In genomic region chr3:120446891-120447668, GRCh38 we compare ENCODE assay signal across 19 cellular contexts. TPM values are rescaled to one million over a fixed set of nuclear protein-coding genes. Genes with fewer than 3 reads are reported as not detected.
DNase-seq lines count a peak whose midpoint lies in the region; ATAC-seq and TF ChIP-seq lines count a peak whose summit lies in the region.
"Had no signal": no experiment of that assay in that cellular context is flagged by ENCODE, and none has a peak within 500 bp of the region (broad histone marks: within the 10 kb centered on the region; RNA-seq: fewer than 3 reads in every experiment).

No MANE protein-coding gene starts in this region.

- H3K9me3 ChIP-seq in SK-N-SH, result no peaks in the 10 kb centered on the region
- H3K9me3 ChIP-seq in tibial artery, result no peaks in the 10 kb centered on the region
- H3K9me3 ChIP-seq in lower lobe of right lung, result no peaks in the 10 kb centered on the region

- H3K4me1 ChIP-seq in SK-N-SH (ENCODE audit: control insufficient read depth in 1 of 2, insufficient read depth in 2 of 2, low read depth in 1 of 2, low read length in 1 of 2) (peaks cover 28 to 46% of the 10 kb centered on the region in 2 experiments), tibial artery (peaks cover 0 to 78% (median 54%) of the 10 kb centered on the region in 4 donors), lower lobe of right lung (peaks cover 40% of the 10 kb centered on the region)

- H3K9ac ChIP-seq in SK-N-SH, result 0 out of 2 replicates have a peak overlapping the region, but pooled peaks have one; percentile 3
- H3K9ac ChIP-seq: KMS-11 had no signal

- peak overlapping the region; percentile 20 to 57 (median 37) for H3K27ac Mint-ChIP-seq in nephron
- H3K27ac Mint-ChIP-seq: activated CD8-positive, alpha-beta memory T cell treated with anti-CD3 and anti-CD28 coated beads, Interleukin-2, amount 10 ng/mL, durations not matched to agents 7 days and 5 days; CD8-positive, alpha-beta T cell had no signal

- H3K27ac ChIP-seq in SK-N-SH (ENCODE audit: low read depth in 2 of 2, low read length in 1 of 2) (peak overlapping the region in 1 of 2 experiments; percentile 21; a peak in 1 of 4 replicates), coronary artery (peak overlapping the region; percentile 6 to 99), tibial artery (peak overlapping the region; percentile 93 to 95), lower lobe of right lung (no peak overlapping the region)
- H3K27ac ChIP-seq: KMS-11 had no signal

- no peak for TF ChIP-seq CTCF in SK-N-SH (IDR thresholded peaks at IDR 0.05)
- TF ChIP-seq CTCF in coronary artery (IDR thresholded peaks at IDR 0.05), result no peak
- TF ChIP-seq CTCF in nephron (IDR thresholded peaks at IDR 0.05; ENCODE audit: unreplicated experiment in 3 of 3), result no peak
- TF ChIP-seq CTCF in tibial artery (IDR thresholded peaks at IDR 0.05), result no peak
- TF ChIP-seq CTCF in lower lobe of right lung (IDR thresholded peaks at IDR 0.05), result no peak

- H3K36me3 Mint-ChIP-seq in nephron (ENCODE audit: low read depth), result peaks cover 19% of the 10 kb centered on the region
- H3K36me3 Mint-ChIP-seq: CD8-positive, alpha-beta T cell had no signal

- H3K4me3 ChIP-seq in SK-N-SH (ENCODE audit: low read depth in 2 of 2, low read length in 1 of 2) (peak overlapping the region in 1 of 2 experiments; percentile 79; a peak in 1 of 4 replicates), coronary artery (peak overlapping the region; percentile 95), tibial artery (peak overlapping the region; percentile 7 to 9), lower lobe of right lung (no peak overlapping the region)

- ATAC-seq in SK-N-SH treated with all-trans-retinoic acid at 6 μM for 48 hours, result no peak
- ATAC-seq in GM19324 (IDR thresholded peaks at IDR 0.05; ENCODE audit: low FRiP score, unreplicated experiment), result no peak
- no peak for ATAC-seq in lower lobe of right lung
- ATAC-seq: activated CD8-positive, alpha-beta memory T cell treated with anti-CD3 and anti-CD28 coated beads, Interleukin-2, amount 10 ng/mL, durations not matched to agents 7 days and 5 days; CD8-positive, alpha-beta T cell had no signal

- H3K4me2 ChIP-seq in SK-N-SH, result peak overlapping the region; percentile 93
- H3K4me2 ChIP-seq: KMS-11 had no signal

- peaks cover 30% of the 10 kb centered on the region for H3F3A ChIP-seq in SK-N-SH (replicated peaks; ENCODE audit: insufficient read depth)

- H3K9me3 Mint-ChIP-seq in nephron, result no peaks in the 10 kb centered on the region
- H3K9me3 Mint-ChIP-seq: CD8-positive, alpha-beta T cell had no signal

- H3K4me3 Mint-ChIP-seq in nephron, result peak overlapping the region; percentile 66 to 75 (median 75)
- H3K4me3 Mint-ChIP-seq: activated CD8-positive, alpha-beta memory T cell treated with anti-CD3 and anti-CD28 coated beads, Interleukin-2, amount 10 ng/mL, durations not matched to agents 7 days and 5 days; CD8-positive, alpha-beta T cell had no signal

- TF ChIP-seq RAD21 in SK-N-SH (IDR thresholded peaks at IDR 0.05; ENCODE audit: low read length), result no peak

- H3K36me3 ChIP-seq in SK-N-SH (replicated peaks in 1 of 2; ENCODE audit: control insufficient read depth in 1 of 2, insufficient read depth in 2 of 2, low read length in 1 of 2), result peaks cover 22 to 54% of the 10 kb centered on the region in 2 experiments
- no peaks in the 10 kb centered on the region for H3K36me3 ChIP-seq in tibial artery
- H3K36me3 ChIP-seq in lower lobe of right lung, result peaks cover 5% of the 10 kb centered on the region

- H3K27me3 Mint-ChIP-seq in nephron (ENCODE audit: low read depth), result no peaks in the 10 kb centered on the region

- CTCF ChIA-PET in SK-N-SH (lab: Yijun Ruan, JAX), result interaction anchor here (0.8 to 2.5 kb wide), 4 partner anchors 17 to 112 kb away, joined by 3 to 10 read pairs (median 4); no protein-coding TSS in a partner anchor

- no peak for TF ChIP-seq EP300 in SK-N-SH (IDR thresholded peaks at IDR 0.05; ENCODE audit: borderline replicate concordance in 1 of 2, low read depth in 1 of 2, low read length in 1 of 2)

- peaks cover 63% of the 10 kb centered on the region for H3K4me1 Mint-ChIP-seq in nephron

- POLR2A ChIA-PET in SK-N-SH (lab: Yijun Ruan, JAX), result no interaction called here

- 94% methylated on average over 1 of the region's 1 CpG for WGBS in SK-N-SH (ENCODE audit: low lambda C conversion rate)

- H3K79me2 ChIP-seq in SK-N-SH (ENCODE audit: insufficient read depth), result peaks cover 87% of the 10 kb centered on the region

- no peak overlapping the region for H2AFZ ChIP-seq in SK-N-SH (ENCODE audit: low read depth)

- peaks cover 63% of the 10 kb centered on the region for H4K20me1 ChIP-seq in SK-N-SH (ENCODE audit: insufficient read depth)

- no peaks in the 10 kb centered on the region for H3K9me2 ChIP-seq in SK-N-SH

- intact Hi-C loops in tibial artery (cut with DNase I; ENCODE audit: low total_unique reads) (no loop called here), lower lobe of right lung (cut with DNase I) (no loop called here)

- no peaks in the 10 kb centered on the region for H3K27me3 ChIP-seq in SK-N-SH (ENCODE audit: insufficient read depth)
- no peaks in the 10 kb centered on the region for H3K27me3 ChIP-seq in tibial artery
- peaks cover 5% of the 10 kb centered on the region for H3K27me3 ChIP-seq in lower lobe of right lung (ENCODE audit: low read depth)

- DNase-seq in SK-N-SH (no peak), coronary artery (ENCODE audit: low spot score) (peak; percentile 24), tibial artery (no peak), NCI-H1694 treated with DMSO at 0.1 percent for 48 hours (lab: John Stamatoyannopoulos, UW) (no peak), lower lobe of right lung (no peak)
- DNase-seq: 8988T; activated CD8-positive, alpha-beta memory T cell treated with anti-CD3 and anti-CD28 coated beads, Interleukin-2, amount 10 ng/mL, durations not matched to agents 7 days and 5 days; CD8-positive, alpha-beta T cell; effector CD4-positive, alpha-beta T cell; foreskin melanocyte; NCI-H1417; nucleus accumbens; OCI-M1; stimulated activated naive CD4-positive, alpha-beta T cell treated with Interleukin-2 at 50 U/mL for 16 hours; SW 1271 had no signal

TF ChIP-seq in SK-N-SH, 30 proteins besides CTCF, POLR2A, EP300 and RAD21 (continues in another document):
- TF ChIP-seq MEF2A (IDR thresholded peaks at IDR 0.05; ENCODE audit: borderline replicate concordance, low read depth) (no peak), TEAD4 (IDR thresholded peaks at IDR 0.05; ENCODE audit: borderline replicate concordance, insufficient read depth) (no peak), RCOR1 (IDR thresholded peaks at IDR 0.05; ENCODE audit: low read length) (no peak), RXRA (IDR thresholded peaks at IDR 0.05; ENCODE audit: borderline replicate concordance, low read depth) (no peak), ELF1 (IDR thresholded peaks at IDR 0.05) (no peak), SMC3 (IDR thresholded peaks at IDR 0.05; ENCODE audit: low read depth, low read length) (no peak), TCF12 (IDR thresholded peaks at IDR 0.05) (no peak), TAF1 (IDR thresholded peaks at IDR 0.05; ENCODE audit: borderline replicate concordance, low read depth, low read length) (no peak), FOXJ3 (CRISPR knock-in tag; IDR thresholded peaks at IDR 0.05) (no peak), GABPA (IDR thresholded peaks at IDR 0.05; ENCODE audit: low read depth) (no peak)

TF ChIP-seq in SK-N-SH treated with all-trans-retinoic acid at 6 μM for 48 hours, 23 proteins besides CTCF, POLR2A, EP300 and RAD21:
- TF ChIP-seq, protein P1, sequence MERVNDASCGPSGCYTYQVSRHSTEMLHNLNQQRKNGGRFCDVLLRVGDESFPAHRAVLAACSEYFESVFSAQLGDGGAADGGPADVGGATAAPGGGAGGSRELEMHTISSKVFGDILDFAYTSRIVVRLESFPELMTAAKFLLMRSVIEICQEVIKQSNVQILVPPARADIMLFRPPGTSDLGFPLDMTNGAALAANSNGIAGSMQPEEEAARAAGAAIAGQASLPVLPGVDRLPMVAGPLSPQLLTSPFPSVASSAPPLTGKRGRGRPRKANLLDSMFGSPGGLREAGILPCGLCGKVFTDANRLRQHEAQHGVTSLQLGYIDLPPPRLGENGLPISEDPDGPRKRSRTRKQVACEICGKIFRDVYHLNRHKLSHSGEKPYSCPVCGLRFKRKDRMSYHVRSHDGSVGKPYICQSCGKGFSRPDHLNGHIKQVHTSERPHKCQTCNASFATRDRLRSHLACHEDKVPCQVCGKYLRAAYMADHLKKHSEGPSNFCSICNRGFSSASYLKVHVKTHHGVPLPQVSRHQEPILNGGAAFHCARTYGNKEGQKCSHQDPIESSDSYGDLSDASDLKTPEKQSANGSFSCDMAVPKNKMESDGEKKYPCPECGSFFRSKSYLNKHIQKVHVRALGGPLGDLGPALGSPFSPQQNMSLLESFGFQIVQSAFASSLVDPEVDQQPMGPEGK (CRISPR knock-in tag; IDR thresholded peaks at IDR 0.05; ENCODE audit: borderline replicate concordance), result no peak
- TF ChIP-seq ZFP3 (CRISPR knock-in tag; IDR thresholded peaks at IDR 0.05) (no peak), TOX (CRISPR knock-in tag; IDR thresholded peaks at IDR 0.05; ENCODE audit: borderline replicate concordance) (no peak), ARNTL (CRISPR knock-in tag; IDR thresholded peaks at IDR 0.05; ENCODE audit: borderline replicate concordance, low read depth) (no peak), ISL1 (CRISPR knock-in tag; IDR thresholded peaks at IDR 0.05) (no peak), CSDC2 (CRISPR knock-in tag; IDR thresholded peaks at IDR 0.05) (no peak), ZNF70 (CRISPR knock-in tag; IDR thresholded peaks at IDR 0.05) (no peak), ZNF8 (CRISPR knock-in tag; IDR thresholded peaks at IDR 0.05) (no peak), BACH2 (CRISPR knock-in tag; IDR thresholded peaks at IDR 0.05; ENCODE audit: borderline replicate concordance) (no peak), GLIS3 (CRISPR knock-in tag; IDR thresholded peaks at IDR 0.05) (no peak; the same call in 1 of the 2 replicates)

RNA-seq across cellular contexts. Expression of gene FSTL1, which starts 3.7 kb away (rescaled TPM):
- polyA plus RNA-seq in SK-N-SH (2012; rRNA removed), result 329 and 454 TPM in 2 replicates
- polyA plus RNA-seq in SK-N-SH (2012; cell fraction: cytosol; rRNA removed), result 409 and 444 TPM in 2 replicates
- polyA plus RNA-seq in SK-N-SH (2012; cell fraction: nucleus; rRNA removed), result 657 and 858 TPM in 2 replicates
- total RNA-seq in lower lobe of right lung, result 233 TPM
